Comparison of ENCODE assay signal across 30 cellular contexts in the genomic region with DNA sequence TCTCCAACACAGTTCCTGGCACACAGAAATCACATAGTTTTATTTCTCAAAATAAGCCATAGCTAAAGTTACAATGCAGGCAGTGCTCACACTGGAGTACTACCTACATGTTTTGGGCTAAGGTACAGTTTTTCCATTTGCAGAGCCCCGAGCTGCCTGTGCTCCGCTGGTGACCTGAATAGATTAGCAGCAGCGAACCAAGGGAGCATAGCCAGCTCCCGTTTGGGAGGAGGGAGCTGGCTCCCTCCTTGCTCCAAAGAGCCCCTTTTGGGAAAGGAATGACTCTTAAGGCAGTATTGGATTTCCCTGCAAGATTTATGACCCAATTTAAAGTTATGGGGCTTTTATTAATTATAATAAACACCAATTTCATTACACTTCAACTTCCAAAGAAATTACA.
"Had no signal": no experiment of that assay in that cellular context is flagged by ENCODE, and none has a peak within 500 bp of the region (broad histone marks: within the 10 kb centered on the region; RNA-seq: fewer than 3 reads in every experiment).

No MANE protein-coding gene starts in this region.

- H3K9me3 ChIP-seq: MG63 had no signal

- H3K4me2 ChIP-seq: PC-9 had no signal

- H3K27ac ChIP-seq: brain microvascular endothelial cell, PC-9, RWPE1 had no signal

- H3K4me1 Mint-ChIP-seq: activated CD4-positive, alpha-beta T cell treated with anti-CD3 and anti-CD28 coated beads for 36 hours; activated CD4-positive, alpha-beta T cell treated with anti-CD3 and anti-CD28 coated beads, Interleukin-2, amount 10 ng/mL, durations not matched to agents 7 days and 5 days; activated naive CD4-positive, alpha-beta T cell treated with anti-CD3 and anti-CD28 coated beads, Interleukin-2, amount 10 ng/mL, durations not matched to agents 7 days and 5 days; activated naive CD8-positive, alpha-beta T cell treated with anti-CD3 and anti-CD28 coated beads, Interleukin-2, amount 50 U/mL, for 24 hours had no signal

- ATAC-seq: activated CD4-positive, alpha-beta T cell treated with anti-CD3 and anti-CD28 coated beads for 36 hours; activated CD4-positive, CD25-positive, alpha-beta regulatory T cell treated with anti-CD3 and anti-CD28 coated beads, Interleukin-2, amount 50 U/mL, for 24 hours; activated CD8-positive, alpha-beta T cell treated with anti-CD3 and anti-CD28 coated beads, Interleukin-2, amount 10 ng/mL, durations not matched to agents 7 days and 5 days; activated naive CD8-positive, alpha-beta T cell treated with anti-CD3 and anti-CD28 coated beads, Interleukin-2, amount 50 U/mL, for 24 hours; Right ventricle myocardium inferior had no signal

- H2AFZ ChIP-seq: PC-9 had no signal

- H3K27ac Mint-ChIP-seq: activated CD4-positive, alpha-beta T cell treated with anti-CD3 and anti-CD28 coated beads for 36 hours; activated CD4-positive, alpha-beta T cell treated with anti-CD3 and anti-CD28 coated beads, Interleukin-2, amount 10 ng/mL, durations not matched to agents 7 days and 5 days; activated CD8-positive, alpha-beta T cell treated with anti-CD3 and anti-CD28 coated beads, Interleukin-2, amount 10 ng/mL, durations not matched to agents 7 days and 5 days; activated naive CD4-positive, alpha-beta T cell treated with anti-CD3 and anti-CD28 coated beads, Interleukin-2, amount 10 ng/mL, durations not matched to agents 7 days and 5 days; activated naive CD8-positive, alpha-beta T cell; activated naive CD8-positive, alpha-beta T cell treated with anti-CD3 and anti-CD28 coated beads, Interleukin-2, amount 50 U/mL, for 24 hours; activated T-cell treated with anti-CD3 and anti-CD28 coated beads, Interleukin-2, amount 50 U/mL, for 24 hours had no signal

- H3K27me3 ChIP-seq: brain microvascular endothelial cell, MG63 had no signal

- H3K36me3 Mint-ChIP-seq: activated naive CD4-positive, alpha-beta T cell treated with anti-CD3 and anti-CD28 coated beads, Interleukin-2, amount 10 ng/mL, durations not matched to agents 7 days and 5 days; activated naive CD8-positive, alpha-beta T cell had no signal

- H3K36me3 ChIP-seq: brain microvascular endothelial cell, MG63 had no signal

- H3K9me3 Mint-ChIP-seq: activated CD4-positive, alpha-beta T cell treated with anti-CD3 and anti-CD28 coated beads, Interleukin-2, amount 10 ng/mL, durations not matched to agents 7 days and 5 days; activated naive CD4-positive, alpha-beta T cell treated with anti-CD3 and anti-CD28 coated beads, Interleukin-2, amount 10 ng/mL, durations not matched to agents 7 days and 5 days; activated naive CD8-positive, alpha-beta T cell treated with anti-CD3 and anti-CD28 coated beads, Interleukin-2, amount 50 U/mL, for 24 hours; activated T-cell treated with anti-CD3 and anti-CD28 coated beads, Interleukin-2, amount 50 U/mL, for 24 hours had no signal

- H3K4me3 ChIP-seq: MG63, PC-9 had no signal

- H3K4me3 Mint-ChIP-seq: activated CD4-positive, alpha-beta T cell treated with anti-CD3 and anti-CD28 coated beads for 36 hours; activated CD4-positive, alpha-beta T cell treated with anti-CD3 and anti-CD28 coated beads, Interleukin-2, amount 10 ng/mL, durations not matched to agents 7 days and 5 days; activated CD8-positive, alpha-beta T cell treated with anti-CD3 and anti-CD28 coated beads, Interleukin-2, amount 10 ng/mL, durations not matched to agents 7 days and 5 days; activated naive CD4-positive, alpha-beta T cell treated with anti-CD3 and anti-CD28 coated beads, Interleukin-2, amount 10 ng/mL, durations not matched to agents 7 days and 5 days; activated naive CD8-positive, alpha-beta T cell; activated naive CD8-positive, alpha-beta T cell treated with anti-CD3 and anti-CD28 coated beads, Interleukin-2, amount 50 U/mL, for 24 hours; activated T-cell treated with anti-CD3 and anti-CD28 coated beads, Interleukin-2, amount 50 U/mL, for 24 hours had no signal

- DNase-seq: activated CD4-positive, alpha-beta T cell treated with anti-CD3 and anti-CD28 coated beads for 36 hours; activated CD4-positive, alpha-beta T cell treated with anti-CD3 and anti-CD28 coated beads, Interleukin-2, amount 10 ng/mL, durations not matched to agents 7 days and 5 days; activated CD4-positive, alpha-beta T cell treated with anti-CD3 and anti-CD28 coated beads, Interleukin-2, amount 50 U/mL, for 48 hours; activated CD8-positive, alpha-beta T cell treated with anti-CD3 and anti-CD28 coated beads, Interleukin-2, amount 10 ng/mL, durations not matched to agents 7 days and 5 days; activated naive CD4-positive, alpha-beta T cell treated with anti-CD3 and anti-CD28 coated beads, Interleukin-2, amount 10 ng/mL, durations not matched to agents 7 days and 5 days; activated naive CD8-positive, alpha-beta T cell treated with anti-CD3 and anti-CD28 coated beads, Interleukin-2, amount 50 U/mL, for 24 hours; activated T-cell treated with anti-CD3 and anti-CD28 coated beads, Interleukin-2, amount 50 U/mL, for 24 hours; anterior cingulate cortex; brain microvascular endothelial cell; central memory CD4-positive, alpha-beta T cell; Kasumi-1; KG1; MG63; NCI-H1092; NCI-H1436 treated with DMSO at 0.1 percent for 48 hours; NCI-H1694 treated with DMSO at 0.1 percent for 48 hours; NCI-H2029; NCI-H2171; NCI-H2227 treated with DMSO at 0.1 percent for 48 hours; NCI-H446; NCI-H510A treated with DMSO at 0.1 percent for 48 hours; NCI-H526 treated with DMSO at 0.1 percent for 48 hours; NK-92 treated with Interleukin-12 subunit alpha and Interleukin-12 subunit beta, amount 100 ng/mL, for 24 hours; PC-9; SIG-M5; T1000 had no signal
